Comparison of ENCODE assay signal across 2 cellular contexts in the genomic region with DNA sequence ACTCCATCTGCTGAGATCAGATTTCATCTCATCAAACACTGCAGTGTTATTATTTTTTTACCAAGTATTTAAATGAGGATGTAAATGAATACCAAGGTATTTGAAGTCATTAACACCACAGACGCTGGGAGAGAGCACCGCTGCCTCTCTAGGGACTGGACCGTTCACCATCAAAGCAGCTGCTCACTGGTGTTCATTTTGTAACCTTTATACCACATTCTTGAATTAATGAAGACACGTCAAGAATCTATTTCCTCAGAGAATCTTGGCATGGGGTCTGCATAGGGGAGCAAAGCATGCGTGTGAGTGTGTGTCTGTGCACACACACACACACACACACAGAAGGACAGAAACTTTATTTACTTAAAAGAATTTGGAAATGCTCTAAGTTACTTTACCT.
TF ChIP-seq lines count a peak whose summit lies in the region.

No MANE protein-coding gene starts in this region.

TF ChIP-seq in IMR-90, 13 proteins besides CTCF, POLR2A, EP300 and RAD21:
- no peak for TF ChIP-seq NFE2L2 (IDR thresholded peaks at IDR 0.05; ENCODE audit: low read depth, low read length)
- TF ChIP-seq MXI1 (IDR thresholded peaks at IDR 0.05; ENCODE audit: borderline replicate concordance, low read depth, low read length), result no peak
- TF ChIP-seq RCOR1 (IDR thresholded peaks at IDR 0.05; ENCODE audit: insufficient replicate concordance, low read length), result no peak
- no peak for TF ChIP-seq MAFK (IDR thresholded peaks at IDR 0.05; ENCODE audit: low read depth, low read length)
- TF ChIP-seq CHD1 (IDR thresholded peaks at IDR 0.05; ENCODE audit: low read depth, low read length), result no peak
- no peak for TF ChIP-seq RFX5 (IDR thresholded peaks at IDR 0.05; ENCODE audit: low read depth, low read length)
- no peak for TF ChIP-seq MAZ (IDR thresholded peaks at IDR 0.05; ENCODE audit: borderline replicate concordance, low read depth, low read length)
- no peak for TF ChIP-seq ELK1 (IDR thresholded peaks at IDR 0.05; ENCODE audit: borderline replicate concordance, low read depth, low read length)
- TF ChIP-seq, protein P1, sequence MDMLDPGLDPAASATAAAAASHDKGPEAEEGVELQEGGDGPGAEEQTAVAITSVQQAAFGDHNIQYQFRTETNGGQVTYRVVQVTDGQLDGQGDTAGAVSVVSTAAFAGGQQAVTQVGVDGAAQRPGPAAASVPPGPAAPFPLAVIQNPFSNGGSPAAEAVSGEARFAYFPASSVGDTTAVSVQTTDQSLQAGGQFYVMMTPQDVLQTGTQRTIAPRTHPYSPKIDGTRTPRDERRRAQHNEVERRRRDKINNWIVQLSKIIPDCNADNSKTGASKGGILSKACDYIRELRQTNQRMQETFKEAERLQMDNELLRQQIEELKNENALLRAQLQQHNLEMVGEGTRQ (IDR thresholded peaks at IDR 0.05; ENCODE audit: low read depth, low read length), result no peak
- no peak for TF ChIP-seq FOS (IDR thresholded peaks at IDR 0.05; ENCODE audit: low read depth, low read length)
- no peak for TF ChIP-seq BHLHE40 (IDR thresholded peaks at IDR 0.05; ENCODE audit: low read depth, low read length)
- no peak for TF ChIP-seq CEBPB (IDR thresholded peaks at IDR 0.05; ENCODE audit: low read depth, low read length)
- no peak for TF ChIP-seq SMC3 (IDR thresholded peaks at IDR 0.05; ENCODE audit: low read depth, low read length)

TF ChIP-seq in neural cell, 6 proteins besides CTCF, POLR2A, EP300 and RAD21:
- no peak for TF ChIP-seq POLR2AphosphoS5 (IDR thresholded peaks at IDR 0.05)
- TF ChIP-seq EZH2 (IDR thresholded peaks at IDR 0.05; ENCODE audit: borderline replicate concordance, insufficient read depth, low read length, poor library complexity, severe bottlenecking), result no peak
